In genomic region chr12:114682101-114682919, GRCh38 we compare ENCODE assay signal across 10 cellular contexts. TPM values are rescaled to one million over a fixed set of nuclear protein-coding genes. Genes with fewer than 3 reads are reported as not detected.
DNase-seq lines count a peak whose midpoint lies in the region; ATAC-seq, FAIRE-seq and TF ChIP-seq lines count a peak whose summit lies in the region.
"Had no signal": no experiment of that assay in that cellular context is flagged by ENCODE, and none has a peak within 500 bp of the region (broad histone marks: within the 10 kb centered on the region; RNA-seq: fewer than 3 reads in every experiment).

No MANE protein-coding gene starts in this region.

- H3K27ac ChIP-seq in ACC112 (ENCODE audit: low read depth, low read length), result peak overlapping the region; percentile 88
- H3K27ac ChIP-seq in duodenal mucosa (ENCODE audit: low read depth, low read length), result peak overlapping the region; percentile 93

- H3K4me1 ChIP-seq in ACC112 (ENCODE audit: control insufficient read depth, insufficient read depth, low read length, unreplicated experiment), result peaks cover 17% of the 10 kb centered on the region
- peaks cover 20 to 23% of the 10 kb centered on the region in 2 donors for H3K4me1 ChIP-seq in duodenal mucosa (ENCODE audit: control insufficient read depth in 1 of 2, insufficient read depth in 2 of 2, low read length in 2 of 2)

- peaks cover 86 to 99% (median 91%) of the 10 kb centered on the region in 3 donors for H3K27me3 Mint-ChIP-seq in naive B cell

- peaks cover 0 to 24% (median 18%) of the 10 kb centered on the region in 7 donors for H3K9me3 Mint-ChIP-seq in naive B cell

- peak overlapping the region; percentile 55 for H2AFZ ChIP-seq in ACC112 (ENCODE audit: low read length, unreplicated experiment)

- H3K4me1 Mint-ChIP-seq in naive B cell, result peaks cover 22 to 41% (median 38%) of the 10 kb centered on the region in 3 donors

- H3K9ac ChIP-seq in duodenal mucosa (ENCODE audit: low read depth in 1 of 2, low read length in 2 of 2), result peak overlapping the region; percentile 91 to 93

- no peak for ATAC-seq in naive B cell (ENCODE audit: low read depth in 2 of 2)

- CTCF ChIA-PET in HEK293T (lab: Yijun Ruan, JAX), result interaction anchor here (0.7 kb wide), 1 partner anchor 47 kb away, joined by 3 read pairs; no protein-coding TSS in a partner anchor

- H3K36me3 Mint-ChIP-seq in naive B cell, result peaks cover 0 to 12% of the 10 kb centered on the region in 2 donors

- DNase-seq in HT-29 (ENCODE audit: low spot score) (peak; percentile 27), naive B cell (no peak), HEK293T (ENCODE audit: extremely low spot score) (no peak), HCEC 1CT (no peak), RCC 7860 (ENCODE audit: low spot score) (no peak), epidermal melanocyte (ENCODE audit: insufficient read length, low spot score) (no peak)
- DNase-seq: central memory CD4-positive, alpha-beta T cell; SIG-M5 had no signal

- H3K4me3 ChIP-seq in ACC112 (ENCODE audit: low read depth, low read length) (peak overlapping the region; percentile 97), duodenal mucosa (ENCODE audit: low read depth in 1 of 2, low read length in 2 of 2) (peak overlapping the region; percentile 84 to 96)

- H3K36me3 ChIP-seq in ACC112 (ENCODE audit: insufficient read depth, low read length) (peaks cover 25% of the 10 kb centered on the region), duodenal mucosa (ENCODE audit: control insufficient read depth in 1 of 2, insufficient read depth in 2 of 2, low read length in 2 of 2) (peaks cover 9 to 14% of the 10 kb centered on the region in 2 donors)

- peaks cover 56% of the 10 kb centered on the region for H3K79me2 ChIP-seq in ACC112 (ENCODE audit: control insufficient read depth, insufficient read depth, low read length, unreplicated experiment)

- POLR2A ChIA-PET in HEK293T (lab: Yijun Ruan, JAX), result interaction anchor here (0.6 to 2.9 kb wide), 3 partner anchors 10 to 35 kb away, joined by 3 to 62 read pairs (median 3); no protein-coding TSS in a partner anchor

- peak overlapping the region in 2 of 6 donors; percentile 56 to 72 for H3K27ac Mint-ChIP-seq in naive B cell

- H3K4me3 Mint-ChIP-seq in naive B cell, result peak overlapping the region in 7 of 8 donors; percentile 42 to 93 (median 84)

- no peak for FAIRE-seq in RCC 7860 (lab: Jason Lieb, UNC)

- H3K27me3 ChIP-seq in ACC112 (ENCODE audit: insufficient read depth, low read length) (no peaks in the 10 kb centered on the region), duodenal mucosa (ENCODE audit: control insufficient read depth in 1 of 2, insufficient read depth in 2 of 2, low read length in 2 of 2) (peaks cover 3 to 18% of the 10 kb centered on the region in 2 donors)

- no peaks in the 10 kb centered on the region for H3K9me3 ChIP-seq in duodenal mucosa (ENCODE audit: control insufficient read depth in 1 of 2, low read length in 2 of 2)

TF ChIP-seq in HEK293T, 16 proteins besides CTCF, POLR2A, EP300 and RAD21:
- TF ChIP-seq TARDBP (IDR thresholded peaks at IDR 0.05) (no peak), L3MBTL2 (conservative IDR thresholded peaks at IDR 0.05) (no peak), SUZ12 (IDR thresholded peaks at IDR 0.05) (no peak), CTBP1 (IDR thresholded peaks at IDR 0.05; ENCODE audit: borderline replicate concordance) (no peak), HDGF (IDR thresholded peaks at IDR 0.05; ENCODE audit: borderline replicate concordance) (no peak), NFRKB (IDR thresholded peaks at IDR 0.05) (no peak), FOXM1 (IDR thresholded peaks at IDR 0.05; ENCODE audit: borderline replicate concordance) (no peak), SP1 (IDR thresholded peaks at IDR 0.05) (no peak), ARNT (IDR thresholded peaks at IDR 0.05) (no peak), PKNOX1 (IDR thresholded peaks at IDR 0.05) (no peak)

RNA-seq across cellular contexts. Expression of gene TBX3, which starts 1.7 kb away (rescaled TPM):
- 15.6 and 16.2 TPM in 2 replicates for total RNA-seq in HT-29 (2014; rRNA removed; shearing (Covaris generic))
- not detected for polyA plus RNA-seq in naive B cell (ENCODE audit: low read depth in 6 of 6)
